In the genomic region with DNA sequence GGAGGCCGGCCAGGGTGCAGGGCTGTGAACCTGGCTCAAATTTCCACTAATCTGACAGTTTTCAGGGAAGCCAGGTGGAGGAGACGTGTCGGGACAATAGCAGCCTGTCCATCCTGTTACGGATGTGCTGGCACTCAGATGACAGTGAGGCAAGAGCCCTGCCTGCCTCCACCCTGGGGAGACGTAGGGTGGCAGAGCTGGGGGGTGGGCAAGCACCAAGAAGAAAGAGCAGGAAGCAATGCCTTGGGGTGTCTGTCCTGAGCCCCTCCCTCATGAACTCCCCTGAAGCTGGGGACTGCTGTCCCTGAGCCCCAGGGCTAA, we compare ENCODE assay signal across 21 cellular contexts. TPM values are rescaled to one million over a fixed set of nuclear protein-coding genes. Genes with fewer than 3 reads are reported as not detected.
DNase-seq lines count a peak whose midpoint lies in the region; ATAC-seq and TF ChIP-seq lines count a peak whose summit lies in the region.
"Had no signal": no experiment of that assay in that cellular context is flagged by ENCODE, and none has a peak within 500 bp of the region (broad histone marks: within the 10 kb centered on the region; RNA-seq: fewer than 3 reads in every experiment).

No MANE protein-coding gene starts in this region.

- H3K4me3 ChIP-seq in breast epithelium (no peak overlapping the region), esophagus (ENCODE audit: low read depth in 1 of 2, low read length in 2 of 2) (peak overlapping the region in 1 of 2 donors; percentile 3)
- H3K4me3 ChIP-seq: BLaER1 had no signal

- TF ChIP-seq POLR2A in breast epithelium (IDR thresholded peaks at IDR 0.05): no peak

- H3K9me3 ChIP-seq in breast epithelium: no peaks in the 10 kb centered on the region
- no peaks in the 10 kb centered on the region for H3K9me3 ChIP-seq in esophagus (ENCODE audit: control insufficient read depth in 2 of 2, insufficient read depth in 1 of 2, low read depth in 1 of 2, low read length in 1 of 2)

- peak; percentile 34 for DNase-seq in MCF 10A (ENCODE audit: unreplicated experiment)
- no peak for DNase-seq in breast epithelium (ENCODE audit: low spot score in 2 of 2)
- peak; percentile 71 for DNase-seq in mesenteric fat pad (ENCODE audit: low spot score)
- DNase-seq in GM20000 (ENCODE audit: low spot score): no peak
- DNase-seq in DMS79 treated with DMSO at 0.1 percent for 48 hours (lab: John Stamatoyannopoulos, UW): no peak
- no peak for DNase-seq in chondrocyte (ENCODE audit: low spot score)
- DNase-seq: CD4-positive, alpha-beta memory T cell; DMS153; KBM-7; MV-4-11; NCI-H1417 treated with DMSO at 0.1 percent for 48 hours; NCI-H187 treated with DMSO at 0.1 percent for 48 hours; NCI-H2227 treated with DMSO at 0.1 percent for 48 hours; NCI-H510A treated with DMSO at 0.1 percent for 48 hours; NCI-H774; SIG-M5 had no signal

- H3K27me3 ChIP-seq in breast epithelium: peaks cover 0 to 6% of the 10 kb centered on the region in 2 donors
- H3K27me3 ChIP-seq in esophagus (ENCODE audit: control insufficient read depth in 1 of 2, insufficient read depth in 2 of 2, low read length in 2 of 2): no peaks in the 10 kb centered on the region
- H3K27me3 ChIP-seq: BLaER1 had no signal

- H3K27ac Mint-ChIP-seq in MCF 10A (ENCODE audit: low read depth, unreplicated experiment) (no peak overlapping the region), chondrocyte (ENCODE audit: unreplicated experiment) (no peak overlapping the region)
- H3K27ac Mint-ChIP-seq: CD4-positive, alpha-beta memory T cell had no signal

- CTCF ChIA-PET in MCF 10A (lab: Yijun Ruan, JAX): interaction anchor here (0.6 to 2.1 kb wide), 5 partner anchors 22 to 262 kb away, joined by 3 to 6 read pairs (median 4); no protein-coding TSS in a partner anchor

- no peaks in the 10 kb centered on the region for H3K36me3 ChIP-seq in breast epithelium
- H3K36me3 ChIP-seq in esophagus (ENCODE audit: control insufficient read depth in 2 of 2, insufficient read depth in 2 of 2, low read length in 1 of 2): no peaks in the 10 kb centered on the region
- H3K36me3 ChIP-seq: BLaER1 had no signal

- no TSS peak for BruUV-seq in MCF 10A (replicated peaks; lab: Mats Ljungman, UMichigan)

- intact Hi-C loops in MCF 10A (cut with micrococcal nuclease): no loop called here
- intact Hi-C loops in breast epithelium (cut with DNase I; ENCODE audit: low total_unique reads): no loop called here

- no peak for ATAC-seq in HG03342 (IDR thresholded peaks at IDR 0.05; ENCODE audit: unreplicated experiment)

- no peak overlapping the region for H3K4me3 Mint-ChIP-seq in MCF 10A (ENCODE audit: unreplicated experiment)
- no peak overlapping the region for H3K4me3 Mint-ChIP-seq in chondrocyte (ENCODE audit: unreplicated experiment)
- H3K4me3 Mint-ChIP-seq: CD4-positive, alpha-beta memory T cell had no signal

- H3K27ac ChIP-seq in breast epithelium (no peak overlapping the region), esophagus (ENCODE audit: low read depth in 2 of 2, low read length in 1 of 2) (peak overlapping the region; percentile 95 to 97)
- H3K27ac ChIP-seq: BLaER1 had no signal

- H3K27me3 Mint-ChIP-seq in MCF 10A (ENCODE audit: insufficient read depth, unreplicated experiment) (no peaks in the 10 kb centered on the region), chondrocyte (ENCODE audit: low read depth) (peaks cover 76% of the 10 kb centered on the region)

- peaks cover 4% of the 10 kb centered on the region for H3K36me3 Mint-ChIP-seq in MCF 10A (ENCODE audit: insufficient read depth, unreplicated experiment)
- H3K36me3 Mint-ChIP-seq in chondrocyte (ENCODE audit: low read depth): peaks cover 6% of the 10 kb centered on the region
- H3K36me3 Mint-ChIP-seq: CD4-positive, alpha-beta memory T cell had no signal

- WGBS in esophagus, 2 donors: 25 to 47% methylated on average over 5 of the region's 5 CpGs

- H3K9me3 Mint-ChIP-seq in MCF 10A (ENCODE audit: unreplicated experiment) (peaks cover 8% of the 10 kb centered on the region), chondrocyte (ENCODE audit: low read depth) (peaks cover 15% of the 10 kb centered on the region)

- H3K4me1 ChIP-seq in breast epithelium (no peaks in the 10 kb centered on the region), esophagus (ENCODE audit: control insufficient read depth in 2 of 2, insufficient read depth in 2 of 2, low read length in 1 of 2) (peaks cover 4 to 21% of the 10 kb centered on the region in 2 donors)
- H3K4me1 ChIP-seq: BLaER1 had no signal

- POLR2A ChIA-PET in MCF 10A (lab: Yijun Ruan, JAX): interaction anchor here (2.3 to 3.7 kb wide), 2 partner anchors 11 to 19 kb away, joined by 6 to 26 read pairs; a partner anchor contains a TSS

- H3K4me1 Mint-ChIP-seq in MCF 10A (ENCODE audit: insufficient read depth, unreplicated experiment) (peaks cover 7% of the 10 kb centered on the region), chondrocyte (ENCODE audit: low read depth) (no peaks in the 10 kb centered on the region)
- H3K4me1 Mint-ChIP-seq: CD4-positive, alpha-beta memory T cell had no signal

- no peak for TF ChIP-seq CTCF in MCF 10A (IDR thresholded peaks at IDR 0.05; ENCODE audit: unreplicated experiment)
- TF ChIP-seq CTCF in breast epithelium (IDR thresholded peaks at IDR 0.05): no peak
- no peak for TF ChIP-seq CTCF in GM20000 (IDR thresholded peaks at IDR 0.05; ENCODE audit: extremely low read depth, missing control alignments)
- no peak for TF ChIP-seq CTCF in chondrocyte (IDR thresholded peaks at IDR 0.05)

RNA-seq across cellular contexts. Expression of a gene that starts 10.0 kb away (rescaled TPM):
- total RNA-seq in MCF 10A (2022) (60.9 and 93.4 TPM in 2 replicates), breast epithelium (10 to 100 TPM; 10.6 to 58.7 (median 45.9) TPM), mesenteric fat pad (1.3 TPM), chondrocyte (not detected in 3 replicates)
- 1,000 to 10,000 TPM in 1 of 2 donors, 100 to 1,000 TPM in 1; 943 to 1,078 TPM for polyA plus RNA-seq in esophagus
- total RNA-seq: CD4-positive, alpha-beta memory T cell; OCI-LY7; RPMI7951 had no signal
- polyA plus RNA-seq: CD4-positive, alpha-beta memory T cell had no signal

Comparison
In these comparisons a context has a peak if more than half of its experiments do, and no peak if none do; other contexts are left out.
1. DNase-seq: peak in MCF 10A (single experiment) and mesenteric fat pad (single experiment); none in breast epithelium (0 of 2), GM20000 (single experiment), DMS79 treated with DMSO at 0.1 percent for 48 hours (single experiment) and chondrocyte (single experiment).
2. H3K27ac ChIP-seq: peak in esophagus (2 of 2); none in breast epithelium (0 of 2).